In the genomic region with DNA sequence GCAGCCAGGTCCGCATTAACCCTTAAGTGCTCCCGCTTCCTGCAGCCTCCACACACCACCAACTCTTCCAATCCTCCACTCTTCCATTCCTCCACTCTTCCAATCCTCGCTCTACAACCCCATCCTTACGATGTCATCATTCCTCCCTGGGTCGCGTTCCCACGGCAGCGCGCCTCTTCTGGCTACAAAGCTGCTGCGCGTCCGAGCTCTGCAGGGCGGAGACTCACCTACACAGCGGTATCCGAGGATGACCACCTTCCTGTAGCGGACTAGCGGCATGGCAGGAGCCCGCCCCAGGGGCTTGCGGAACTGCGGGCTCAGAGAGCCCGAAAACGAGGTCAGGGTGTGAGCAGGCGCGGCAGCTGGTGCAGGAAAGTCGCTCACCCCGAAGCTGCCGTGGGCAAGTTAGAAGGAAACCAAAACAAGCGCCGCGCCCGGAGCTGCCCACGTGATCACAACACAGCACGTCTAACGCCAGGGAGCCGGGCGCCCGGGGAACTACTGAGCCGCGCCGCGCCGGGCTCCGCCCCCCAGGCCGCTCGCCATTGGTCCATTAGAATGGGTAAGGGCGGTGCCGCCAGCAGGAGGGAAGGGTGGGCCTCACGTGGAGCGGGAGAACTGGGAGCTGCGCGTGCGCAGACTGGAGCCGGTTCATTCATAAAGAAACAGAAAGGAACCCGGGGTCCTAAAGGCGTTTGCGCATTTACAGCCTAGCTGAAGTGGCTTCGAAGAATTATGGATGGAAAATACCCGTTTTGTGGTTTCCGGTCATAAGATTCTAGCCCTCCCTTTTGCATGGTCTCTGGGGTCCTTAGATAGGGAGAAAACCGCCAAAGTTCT, we compare ENCODE assay signal across 8 cellular contexts. TPM values are rescaled to one million over a fixed set of nuclear protein-coding genes. Genes with fewer than 3 reads are reported as not detected.
DNase-seq lines count a peak whose midpoint lies in the region; ATAC-seq and TF ChIP-seq lines count a peak whose summit lies in the region.

RHEBL1 (minus strand) TSS at position 473 of the 840 bp plus-strand sequence; CDS start at position 279, 194 bp downstream.

- peaks cover 12% of the 10 kb centered on the region for H3K4me1 ChIP-seq in CD4-positive, CD25-positive, alpha-beta regulatory T cell (ENCODE audit: control insufficient read depth, insufficient read depth, low read length, poor library complexity, severe bottlenecking)
- H3K4me1 ChIP-seq in right lobe of liver: peaks cover 0 to 7% (median 2%) of the 10 kb centered on the region in 4 donors

- H3K9me3 Mint-ChIP-seq in CD4-positive, CD25-positive, alpha-beta regulatory T cell: no peaks in the 10 kb centered on the region
- H3K9me3 Mint-ChIP-seq in activated CD4-positive, alpha-beta T cell treated with anti-CD3 and anti-CD28 coated beads, Interleukin-2, amount 10 ng/mL, durations not matched to agents 7 days and 5 days: no peaks in the 10 kb centered on the region

- peak in 2 of 4 donors; percentile 7 for TF ChIP-seq CTCF in right lobe of liver (IDR thresholded peaks at IDR 0.05)

- under 1% methylated on average over 25 of the region's 60 CpGs for WGBS in right lobe of liver (ENCODE audit: insufficient coverage, low coverage, low lambda C conversion rate, missing lambda C conversion rate)

- peak within 1 kb of the TSS; percentile 97 to 100 (median 98) for H3K4me3 Mint-ChIP-seq in CD4-positive, CD25-positive, alpha-beta regulatory T cell
- peak within 1 kb of the TSS; percentile 86 for H3K4me3 Mint-ChIP-seq in activated CD4-positive, alpha-beta T cell treated with anti-CD3 and anti-CD28 coated beads, Interleukin-2, amount 10 ng/mL, durations not matched to agents 7 days and 5 days

- H3K4me3 ChIP-seq in CD4-positive, CD25-positive, alpha-beta regulatory T cell (ENCODE audit: low read depth, low read length): peak within 1 kb of the TSS; percentile 92
- peak within 1 kb of the TSS; percentile 70 to 76 (median 75) for H3K4me3 ChIP-seq in right lobe of liver

- H3K27me3 ChIP-seq in CD4-positive, CD25-positive, alpha-beta regulatory T cell (ENCODE audit: control insufficient read depth, insufficient read depth, low read length): no peaks in the 10 kb centered on the region
- H3K27me3 ChIP-seq in right lobe of liver: no peaks in the 10 kb centered on the region

- H3K4me1 Mint-ChIP-seq in CD4-positive, CD25-positive, alpha-beta regulatory T cell: peaks cover 4 to 25% (median 10%) of the 10 kb centered on the region in 4 donors
- H3K4me1 Mint-ChIP-seq in activated CD4-positive, alpha-beta T cell treated with anti-CD3 and anti-CD28 coated beads, Interleukin-2, amount 10 ng/mL, durations not matched to agents 7 days and 5 days: peaks cover 24% of the 10 kb centered on the region

- no peaks in the 10 kb centered on the region for H3K27me3 Mint-ChIP-seq in CD4-positive, CD25-positive, alpha-beta regulatory T cell
- H3K27me3 Mint-ChIP-seq in activated CD4-positive, alpha-beta T cell treated with anti-CD3 and anti-CD28 coated beads, Interleukin-2, amount 10 ng/mL, durations not matched to agents 7 days and 5 days: no peaks in the 10 kb centered on the region

- no peaks in the 10 kb centered on the region for H3K9me3 ChIP-seq in CD4-positive, CD25-positive, alpha-beta regulatory T cell (ENCODE audit: control insufficient read depth in 2 of 2, low read length in 2 of 2)
- H3K9me3 ChIP-seq in right lobe of liver: no peaks in the 10 kb centered on the region

- intact Hi-C loops in right lobe of liver (cut with DNase I): loop anchor here in 1 of 2 donors (10.0 kb wide), 1 partner anchor 55 kb away; no protein-coding TSS in a partner anchor

- TF ChIP-seq POLR2A in right lobe of liver (IDR thresholded peaks at IDR 0.05): no peak

- POLR2A ChIA-PET in activated CD4-positive, alpha-beta T cell treated with anti-CD3 and anti-CD28 coated beads, Interleukin-2, amount 10 ng/mL, durations not matched to agents 7 days and 5 days (lab: Charles Lee): interaction anchor here (0.6 to 1.4 kb wide), 5 partner anchors 10 to 119 kb away, joined by 3 to 8 read pairs (median 4); partner anchors contain the start of genes TUBA1A and TUBA1B

- DNase-seq in CD4-positive, CD25-positive, alpha-beta regulatory T cell: peak; percentile 94 to 99 (median 97)
- peak; percentile 99 for DNase-seq in NCI-H69 (lab: John Stamatoyannopoulos, UW)
- DNase-seq in activated CD4-positive, alpha-beta T cell treated with anti-CD3 and anti-CD28 coated beads, Interleukin-2, amount 10 ng/mL, durations not matched to agents 7 days and 5 days: peak; percentile 99
- DNase-seq in dedifferentiated amniotic fluid mesenchymal stem cell (ENCODE audit: extremely low spot score): peak; percentile 96
- DNase-seq in right lobe of liver: peak; percentile 99
- peak; percentile 98 to 99 for DNase-seq in stimulated activated CD4-positive, alpha-beta T cell treated with anti-CD3 and anti-CD28 coated beads, Interleukin-4, amount 100 ng/mL, for 4 hours

- H3K36me3 Mint-ChIP-seq in CD4-positive, CD25-positive, alpha-beta regulatory T cell: no peaks in the 10 kb centered on the region
- H3K36me3 Mint-ChIP-seq in activated CD4-positive, alpha-beta T cell treated with anti-CD3 and anti-CD28 coated beads, Interleukin-2, amount 10 ng/mL, durations not matched to agents 7 days and 5 days (ENCODE audit: low read depth): no peaks in the 10 kb centered on the region

- peak within 1 kb of the TSS; percentile 82 for H3K27ac ChIP-seq in CD4-positive, CD25-positive, alpha-beta regulatory T cell (ENCODE audit: insufficient read depth, low read length, poor library complexity, severe bottlenecking)
- H3K27ac ChIP-seq in right lobe of liver: peak within 1 kb of the TSS; percentile 17 to 60 (median 48)

- H3K36me3 ChIP-seq in CD4-positive, CD25-positive, alpha-beta regulatory T cell (ENCODE audit: control insufficient read depth, insufficient read depth, low read length): peaks cover 10% of the 10 kb centered on the region
- H3K36me3 ChIP-seq in right lobe of liver: no peaks in the 10 kb centered on the region

- CTCF ChIA-PET in activated CD4-positive, alpha-beta T cell treated with anti-CD3 and anti-CD28 coated beads, Interleukin-2, amount 10 ng/mL, durations not matched to agents 7 days and 5 days (lab: Charles Lee): interaction anchor here (0.6 to 2.2 kb wide), 14 partner anchors 10 to 116 kb away, joined by 3 to 14 read pairs (median 4); partner anchors contain the start of genes DHH, KMT2D, TUBA1B and WNT1

- H3K27ac Mint-ChIP-seq in CD4-positive, CD25-positive, alpha-beta regulatory T cell: peak within 1 kb of the TSS; percentile 69 to 98 (median 97)
- peak within 1 kb of the TSS; percentile 85 for H3K27ac Mint-ChIP-seq in activated CD4-positive, alpha-beta T cell treated with anti-CD3 and anti-CD28 coated beads, Interleukin-2, amount 10 ng/mL, durations not matched to agents 7 days and 5 days

- ATAC-seq in CD4-positive, CD25-positive, alpha-beta regulatory T cell (ENCODE audit: low read depth in 2 of 2): peak; percentile 99 to 100
- ATAC-seq in GM19395 (IDR thresholded peaks at IDR 0.05; ENCODE audit: unreplicated experiment) (peak; percentile 97), HG03558 (IDR thresholded peaks at IDR 0.05; ENCODE audit: extremely low read depth, unreplicated experiment) (peak; percentile 86), right lobe of liver (peak; percentile 100)

RNA-seq across cellular contexts. Expression of gene RHEBL1, which starts in this region (rescaled TPM):
- 6.0 TPM for total RNA-seq in CD4-positive, CD25-positive, alpha-beta regulatory T cell
- 10 to 100 TPM; 11.7 to 19.5 (median 15.8) TPM for polyA plus RNA-seq in CD4-positive, CD25-positive, alpha-beta regulatory T cell
- 1 to 10 TPM; 4.6 to 6.4 TPM for total RNA-seq in activated CD4-positive, alpha-beta T cell treated with anti-CD3 and anti-CD28 coated beads, Interleukin-2, amount 10 ng/mL, durations not matched to agents 7 days and 5 days
- under 1 TPM in 5 of 6 experiments, not detected in 1; 0.17 to 0.60 (median 0.43) TPM for total RNA-seq in right lobe of liver

Comparison
In these comparisons a context has a peak if more than half of its experiments do, and no peak if none do; other contexts are left out.
1. Peak in every context shown above with its lines: DNase-seq, ATAC-seq, H3K4me3 ChIP-seq and H3K27ac ChIP-seq.
2. Peak in DNase-seq, ATAC-seq, H3K4me3 ChIP-seq and H3K27ac ChIP-seq in right lobe of liver; RNA of the gene not detected or under 1 TPM.